In genomic region chr16:47058295-47059086, GRCh38 we compare ENCODE assay signal across 1 cellular context.
TF ChIP-seq lines count a peak whose summit lies in the region.

No MANE protein-coding gene starts in this region.

TF ChIP-seq in HepG2, 621 proteins besides CTCF, POLR2A, EP300 and RAD21 (continued from another document and continues in another):
- TF ChIP-seq ZNF687 (CRISPR knock-in tag; IDR thresholded peaks at IDR 0.05) (peak; percentile 80), AHR (CRISPR knock-in tag; IDR thresholded peaks at IDR 0.05) (no peak), ZNF232 (CRISPR knock-in tag; IDR thresholded peaks at IDR 0.05; ENCODE audit: borderline replicate concordance) (peak; percentile 95; the same call in 1 of the 2 replicates), ZNF138 (CRISPR knock-in tag; IDR thresholded peaks at IDR 0.05; ENCODE audit: low read depth) (no peak), POGK (CRISPR knock-in tag; conservative IDR thresholded peaks at IDR 0.05) (no peak), ZBTB49 (CRISPR knock-in tag; IDR thresholded peaks at IDR 0.05; ENCODE audit: borderline replicate concordance) (no peak), ZUFSP (CRISPR knock-in tag; IDR thresholded peaks at IDR 0.05; ENCODE audit: borderline replicate concordance) (no peak), HHEX (CRISPR knock-in tag; IDR thresholded peaks at IDR 0.05) (0 out of 2 replicates have a peak, but pooled peaks have one; percentile 56), ZNF720 (CRISPR knock-in tag; IDR thresholded peaks at IDR 0.05) (no peak), SMAD9 (CRISPR knock-in tag; IDR thresholded peaks at IDR 0.05) (no peak), ZNF331 (CRISPR knock-in tag; IDR thresholded peaks at IDR 0.05) (peak; percentile 69), ZNF367 (CRISPR knock-in tag; IDR thresholded peaks at IDR 0.05; ENCODE audit: borderline replicate concordance) (no peak), KDM3A (CRISPR knock-in tag; IDR thresholded peaks at IDR 0.05; ENCODE audit: low read depth) (no peak), ARID5B (CRISPR knock-in tag; IDR thresholded peaks at IDR 0.05) (peak; percentile 84), ATM (IDR thresholded peaks at IDR 0.05; ENCODE audit: borderline replicate concordance) (no peak), ZBTB14 (CRISPR knock-in tag; IDR thresholded peaks at IDR 0.05) (no peak), RAD51 (IDR thresholded peaks at IDR 0.05; ENCODE audit: borderline replicate concordance) (no peak), SSRP1 (CRISPR knock-in tag; IDR thresholded peaks at IDR 0.05) (no peak), GPN1 (CRISPR knock-in tag; IDR thresholded peaks at IDR 0.05; ENCODE audit: borderline replicate concordance) (no peak), ZNF709 (CRISPR knock-in tag; IDR thresholded peaks at IDR 0.05) (no peak), BRF2 (CRISPR knock-in tag; IDR thresholded peaks at IDR 0.05) (no peak), CBX1 (IDR thresholded peaks at IDR 0.05; ENCODE audit: low read depth) (peak; percentile 53), FOSL2 (CRISPR knock-in tag; IDR thresholded peaks at IDR 0.05) (peak; percentile 39; the same call in 1 of the 2 replicates), REST (IDR thresholded peaks at IDR 0.05; ENCODE audit: borderline replicate concordance in 1 of 2, low read depth in 1 of 2, low read length in 2 of 2) (no peak), ZNF414 (CRISPR knock-in tag; IDR thresholded peaks at IDR 0.05) (0 out of 2 replicates have a peak, but pooled peaks have one; percentile 79), TEAD3 (CRISPR knock-in tag; optimal IDR thresholded peaks at IDR 0.05; ENCODE audit: borderline replicate concordance) (peak; percentile 67), ZNF329 (CRISPR knock-in tag; IDR thresholded peaks at IDR 0.05; ENCODE audit: low read depth) (no peak), ARID3A (IDR thresholded peaks at IDR 0.05; ENCODE audit: low read depth, low read length) (peak; percentile 72; the same call in 1 of the 2 replicates), ELF1 (CRISPR knock-in tag; IDR thresholded peaks at IDR 0.05) (peak; percentile 93), NR2F2 (IDR thresholded peaks at IDR 0.05; ENCODE audit: borderline replicate concordance, low read depth) (peak; percentile 45; the same call in 1 of the 2 replicates), ZEB1 (IDR thresholded peaks at IDR 0.05; ENCODE audit: insufficient replicate concordance, low read depth) (no peak), NFKBIZ (CRISPR knock-in tag; IDR thresholded peaks at IDR 0.05) (no peak), ZC3H13 (CRISPR knock-in tag; IDR thresholded peaks at IDR 0.05) (no peak), RNF2 (conservative IDR thresholded peaks at IDR 0.05; ENCODE audit: low read depth) (no peak), JDP2 (CRISPR knock-in tag; IDR thresholded peaks at IDR 0.05; ENCODE audit: borderline replicate concordance) (no peak)
